Comparison of ENCODE assay signal across 9 cellular contexts in genomic region chr19:38079926-38080380, GRCh38.
A peak's percentile ranks its signal among the peaks of the same experiment; 100 is the strongest.
DNase-seq lines count a peak whose midpoint lies in the region; ATAC-seq and TF ChIP-seq lines count a peak whose summit lies in the region.
"Had no signal": no experiment of that assay in that cellular context is flagged by ENCODE, and none has a peak within 500 bp of the region (broad histone marks: within the 10 kb centered on the region; RNA-seq: fewer than 3 reads in every experiment).

No MANE protein-coding gene starts in this region.

- H3K36me3 ChIP-seq in heart left ventricle = peaks cover 0 to 21% (median 7%) of the 10 kb centered on the region in 9 donors
- H3K36me3 ChIP-seq: cardiac muscle cell had no signal

- intact Hi-C loops in heart left ventricle (cut with DNase I) = no loop called here

- H3K9me3 Mint-ChIP-seq in activated T-cell treated with anti-CD3 and anti-CD28 coated beads, Interleukin-2, amount 50 U/mL, for 24 hours = peaks cover 6% of the 10 kb centered on the region
- H3K9me3 Mint-ChIP-seq in effector memory CD8-positive, alpha-beta T cell = peaks cover 0 to 2% of the 10 kb centered on the region in 2 donors

- H3K4me1 ChIP-seq in heart left ventricle = peaks cover 0 to 9% (median 0%) of the 10 kb centered on the region in 12 donors

- H3K27me3 Mint-ChIP-seq in activated T-cell treated with anti-CD3 and anti-CD28 coated beads, Interleukin-2, amount 50 U/mL, for 24 hours = no peaks in the 10 kb centered on the region
- H3K27me3 Mint-ChIP-seq in effector memory CD8-positive, alpha-beta T cell = no peaks in the 10 kb centered on the region

- H3K36me3 Mint-ChIP-seq in activated T-cell treated with anti-CD3 and anti-CD28 coated beads, Interleukin-2, amount 50 U/mL, for 24 hours (ENCODE audit: low read depth) = peaks cover 28% of the 10 kb centered on the region
- peaks cover 15% of the 10 kb centered on the region for H3K36me3 Mint-ChIP-seq in effector memory CD8-positive, alpha-beta T cell (ENCODE audit: insufficient read depth)

- ATAC-seq in HG02885 (IDR thresholded peaks at IDR 0.05; ENCODE audit: poor library complexity, unreplicated experiment) = peak; percentile 74
- ATAC-seq in effector memory CD8-positive, alpha-beta T cell (replicated peaks) = no peak
- no peak for ATAC-seq in HG03571 (IDR thresholded peaks at IDR 0.05; ENCODE audit: unreplicated experiment)
- no peak for ATAC-seq in heart left ventricle

- no peak for TF ChIP-seq CTCF in heart left ventricle (IDR thresholded peaks at IDR 0.05)

- TF ChIP-seq POLR2A in heart left ventricle (IDR thresholded peaks at IDR 0.05) = no peak

- H3K4me3 ChIP-seq in skeletal muscle cell (ENCODE audit: low read depth, low read length) (no peak overlapping the region), heart left ventricle (no peak overlapping the region)
- H3K4me3 ChIP-seq: cardiac muscle cell had no signal

- H3K27me3 ChIP-seq in heart left ventricle = no peaks in the 10 kb centered on the region
- H3K27me3 ChIP-seq: cardiac muscle cell had no signal

- DNase-seq in activated T-cell treated with anti-CD3 and anti-CD28 coated beads, Interleukin-2, amount 50 U/mL, for 24 hours = no peak
- no peak for DNase-seq in activated T-cell treated with anti-CD3 and anti-CD28 coated beads, Interleukin-2, amount 50 U/mL, for 48 hours
- DNase-seq in NCI-H748 (lab: John Stamatoyannopoulos, UW; ENCODE audit: unreplicated experiment) = peak; percentile 98
- DNase-seq in effector memory CD8-positive, alpha-beta T cell = no peak
- peak; percentile 71 for DNase-seq in skeletal muscle cell (ENCODE audit: low read depth)
- DNase-seq in heart left ventricle = no peak

- H3K27ac Mint-ChIP-seq in activated T-cell treated with anti-CD3 and anti-CD28 coated beads, Interleukin-2, amount 50 U/mL, for 24 hours = peak overlapping the region; percentile 91
- H3K27ac Mint-ChIP-seq in effector memory CD8-positive, alpha-beta T cell = peak overlapping the region; percentile 9 to 56

- no peak overlapping the region for H3K27ac ChIP-seq in heart left ventricle
- H3K27ac ChIP-seq: cardiac muscle cell had no signal

- WGBS in heart left ventricle, 4 donors = 57 to 71% (median 63%) methylated on average over 1 of the region's 1 CpG

- no peak overlapping the region for H3K4me3 Mint-ChIP-seq in activated T-cell treated with anti-CD3 and anti-CD28 coated beads, Interleukin-2, amount 50 U/mL, for 24 hours
- H3K4me3 Mint-ChIP-seq in effector memory CD8-positive, alpha-beta T cell = no peak overlapping the region

- H3K4me1 Mint-ChIP-seq in activated T-cell treated with anti-CD3 and anti-CD28 coated beads, Interleukin-2, amount 50 U/mL, for 24 hours (ENCODE audit: low read depth) = peaks cover 20% of the 10 kb centered on the region
- peaks cover 0 to 4% of the 10 kb centered on the region in 2 donors for H3K4me1 Mint-ChIP-seq in effector memory CD8-positive, alpha-beta T cell (ENCODE audit: low read depth in 2 of 2)

- peaks cover 0 to 10% (median 0%) of the 10 kb centered on the region in 12 donors for H3K9me3 ChIP-seq in heart left ventricle

Comparison
In these comparisons a context has a peak if more than half of its experiments do, and no peak if none do; other contexts are left out.
1. DNase-seq: peak in NCI-H748 (single experiment) and skeletal muscle cell (single experiment); none in activated T-cell treated with anti-CD3 and anti-CD28 coated beads, Interleukin-2, amount 50 U/mL, for 24 hours (single experiment), activated T-cell treated with anti-CD3 and anti-CD28 coated beads, Interleukin-2, amount 50 U/mL, for 48 hours (0 of 2), effector memory CD8-positive, alpha-beta T cell (0 of 3) and heart left ventricle (0 of 5).